1 cellular context compared by ENCODE assay signal in genomic region chr15:101191242-101191641, GRCh38.
TF ChIP-seq lines count a peak whose summit lies in the region.

No MANE protein-coding gene starts in this region.

TF ChIP-seq in WTC11, 78 proteins besides CTCF, POLR2A, EP300 and RAD21 (continued from another document):
- TF ChIP-seq ZNF532 (CRISPR knock-in tag; IDR thresholded peaks at IDR 0.05; ENCODE audit: borderline replicate concordance) = no peak
- TF ChIP-seq E2F4 (CRISPR knock-in tag; IDR thresholded peaks at IDR 0.05; ENCODE audit: borderline replicate concordance, low read depth) = no peak
- no peak for TF ChIP-seq E2F5 (CRISPR knock-in tag; IDR thresholded peaks at IDR 0.05)
- no peak for TF ChIP-seq OVOL2 (CRISPR knock-in tag; IDR thresholded peaks at IDR 0.05; ENCODE audit: borderline replicate concordance)
- TF ChIP-seq MAX (CRISPR knock-in tag; IDR thresholded peaks at IDR 0.05) = no peak
- TF ChIP-seq NR1H2 (CRISPR knock-in tag; IDR thresholded peaks at IDR 0.05) = no peak
- TF ChIP-seq ZNF423 (CRISPR knock-in tag; IDR thresholded peaks at IDR 0.05) = no peak
- no peak for TF ChIP-seq ERG (CRISPR knock-in tag; IDR thresholded peaks at IDR 0.05)
TF ChIP-seq in WTC11: peak in this region for 0.
